In genomic region chr7:54581511-54581910, GRCh38 we compare ENCODE assay signal across 24 cellular contexts. TPM values are rescaled to one million over a fixed set of nuclear protein-coding genes. Genes with fewer than 3 reads are reported as not detected.
"Had no signal": no experiment of that assay in that cellular context is flagged by ENCODE, and none has a peak within 500 bp of the region (broad histone marks: within the 10 kb centered on the region; RNA-seq: fewer than 3 reads in every experiment).

No MANE protein-coding gene starts in this region.

- H3K4me1 Mint-ChIP-seq: activated naive CD8-positive, alpha-beta T cell treated with anti-CD3 and anti-CD28 coated beads, Interleukin-2, amount 50 U/mL, for 24 hours; activated T-helper 17 cell treated with anti-CD3 and anti-CD28 coated beads, Interleukin-2, amount 50 U/mL, for 72 hours; nephron had no signal

- H2AFZ ChIP-seq: hepatocyte had no signal

- H3K4me3 Mint-ChIP-seq: activated naive CD8-positive, alpha-beta T cell treated with anti-CD3 and anti-CD28 coated beads, Interleukin-2, amount 50 U/mL, for 24 hours; activated T-helper 17 cell treated with anti-CD3 and anti-CD28 coated beads, Interleukin-2, amount 50 U/mL, for 72 hours; nephron had no signal

- H3K4me1 ChIP-seq: tibial artery, vagina had no signal

- H3K27me3 Mint-ChIP-seq: activated naive CD8-positive, alpha-beta T cell treated with anti-CD3 and anti-CD28 coated beads, Interleukin-2, amount 50 U/mL, for 24 hours; activated T-helper 17 cell treated with anti-CD3 and anti-CD28 coated beads, Interleukin-2, amount 50 U/mL, for 72 hours; progenitor cell of endocrine pancreas had no signal

- H3K4me3 ChIP-seq: cardiac muscle cell, hepatocyte, tibial artery, vagina had no signal

- H3K4me2 ChIP-seq: hepatocyte had no signal

- H3K27ac Mint-ChIP-seq: activated naive CD8-positive, alpha-beta T cell treated with anti-CD3 and anti-CD28 coated beads, Interleukin-2, amount 50 U/mL, for 24 hours; activated T-helper 17 cell treated with anti-CD3 and anti-CD28 coated beads, Interleukin-2, amount 50 U/mL, for 72 hours; nephron; progenitor cell of endocrine pancreas had no signal

- DNase-seq: activated naive CD4-positive, alpha-beta T cell treated with Interleukin-2 at 50 U/mL for 16 hours; activated naive CD8-positive, alpha-beta T cell treated with anti-CD3 and anti-CD28 coated beads, Interleukin-2, amount 50 U/mL, for 24 hours; aorta; erythroblast; occipital lobe; right cardiac atrium; small intestine; stimulated activated CD4-positive, alpha-beta T cell treated with anti-CD3 and anti-CD28 coated beads, Interleukin-4, amount 100 ng/mL, for 24 hours; stimulated activated naive CD4-positive, alpha-beta T cell; T1000; tibial artery had no signal

- ATAC-seq: activated CD4-positive, CD25-positive, alpha-beta regulatory T cell treated with anti-CD3 and anti-CD28 coated beads, Interleukin-2, amount 50 U/mL, for 24 hours; activated naive CD8-positive, alpha-beta T cell treated with anti-CD3 and anti-CD28 coated beads, Interleukin-2, amount 50 U/mL, for 24 hours; activated T-helper 17 cell treated with anti-CD3 and anti-CD28 coated beads, Interleukin-2, amount 50 U/mL, for 72 hours; right cardiac atrium had no signal

- H3K27ac ChIP-seq: cardiac muscle cell, hepatocyte, tibial artery, vagina had no signal

- H3K9me3 Mint-ChIP-seq: activated T-helper 17 cell treated with anti-CD3 and anti-CD28 coated beads, Interleukin-2, amount 50 U/mL, for 72 hours; nephron had no signal

- H3K79me2 ChIP-seq: hepatocyte had no signal

- H3K9me3 ChIP-seq: tibial artery, vagina had no signal

- H3K27me3 ChIP-seq: cardiac muscle cell, hepatocyte, tibial artery, vagina had no signal

- H3K36me3 ChIP-seq: cardiac muscle cell, tibial artery, vagina had no signal

RNA-seq across cellular contexts. Expression of gene VSTM2A, which starts 39.3 kb away (rescaled TPM):
- total RNA-seq: activated T-helper 17 cell treated with anti-CD3 and anti-CD28 coated beads, Interleukin-2, amount 50 U/mL, for 72 hours; aorta; cardiac muscle cell; dermis microvascular lymphatic vessel endothelial cell; glomerular endothelial cell; hepatocyte; kidney epithelial cell; liver; mesenteric fat pad; right cardiac atrium; subcutaneous adipose tissue had no signal
- polyA plus RNA-seq: hepatocyte, liver, right cardiac atrium had no signal
